17 cellular contexts compared by ENCODE assay signal in the genomic region with DNA sequence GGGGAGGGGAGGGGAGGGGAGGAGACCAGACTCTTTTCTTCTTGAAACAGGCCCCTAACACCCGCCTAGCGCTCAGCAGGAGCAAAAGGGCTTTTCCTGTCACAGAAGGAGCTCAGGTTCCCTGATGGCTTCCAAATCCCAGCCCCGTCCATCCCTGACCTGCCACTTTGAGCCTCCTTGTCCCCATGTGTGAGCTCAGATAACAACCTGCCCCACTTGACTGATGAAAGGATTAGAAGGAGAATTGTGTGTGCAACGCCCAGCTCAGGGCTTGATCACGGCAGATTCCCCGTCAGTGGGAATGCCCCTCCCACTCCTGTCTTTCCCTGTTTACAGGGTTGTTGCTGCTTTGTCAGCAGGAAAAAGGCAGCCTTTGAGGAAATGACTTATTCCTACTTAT. TPM values are rescaled to one million over a fixed set of nuclear protein-coding genes. Genes with fewer than 3 reads are reported as not detected.
A peak's percentile ranks its signal among the peaks of the same experiment; 100 is the strongest.
DNase-seq lines count a peak whose midpoint lies in the region; ATAC-seq and TF ChIP-seq lines count a peak whose summit lies in the region.
"Had no signal": no experiment of that assay in that cellular context is flagged by ENCODE, and none has a peak within 500 bp of the region (broad histone marks: within the 10 kb centered on the region; RNA-seq: fewer than 3 reads in every experiment).

No MANE protein-coding gene starts in this region.

- CTCF ChIA-PET in activated CD4-positive, alpha-beta T cell treated with anti-CD3 and anti-CD28 coated beads, Interleukin-2, amount 10 ng/mL, durations not matched to agents 7 days and 5 days (lab: Charles Lee), result no interaction called here

- POLR2A ChIA-PET in activated CD4-positive, alpha-beta T cell treated with anti-CD3 and anti-CD28 coated beads, Interleukin-2, amount 10 ng/mL, durations not matched to agents 7 days and 5 days (lab: Charles Lee), result no interaction called here

- H3K27ac Mint-ChIP-seq in glutamatergic neuron (ENCODE audit: unreplicated experiment), result peak overlapping the region; percentile 40
- no peak overlapping the region for H3K27ac Mint-ChIP-seq in immature natural killer cell
- H3K27ac Mint-ChIP-seq in activated CD4-positive, alpha-beta T cell treated with anti-CD3 and anti-CD28 coated beads, Interleukin-2, amount 10 ng/mL, durations not matched to agents 7 days and 5 days, result no peak overlapping the region
- H3K27ac Mint-ChIP-seq: activated CD8-positive, alpha-beta T cell treated with anti-CD3 and anti-CD28 coated beads for 36 hours; activated naive CD4-positive, alpha-beta T cell treated with anti-CD3 and anti-CD28 coated beads for 36 hours had no signal

- H3K27me3 Mint-ChIP-seq in glutamatergic neuron (ENCODE audit: unreplicated experiment) (peaks cover 4% of the 10 kb centered on the region), immature natural killer cell (ENCODE audit: low read depth in 3 of 3) (peaks cover 0 to 5% (median 2%) of the 10 kb centered on the region in 3 donors)
- peaks cover 4% of the 10 kb centered on the region for H3K27me3 Mint-ChIP-seq in activated CD4-positive, alpha-beta T cell treated with anti-CD3 and anti-CD28 coated beads, Interleukin-2, amount 10 ng/mL, durations not matched to agents 7 days and 5 days

- no peak for ATAC-seq in HG03108 (IDR thresholded peaks at IDR 0.05; ENCODE audit: unreplicated experiment)
- ATAC-seq: activated CD8-positive, alpha-beta T cell treated with anti-CD3 and anti-CD28 coated beads for 36 hours had no signal

- H3K4me1 Mint-ChIP-seq in glutamatergic neuron (ENCODE audit: low read depth, unreplicated experiment) (peaks cover 22% of the 10 kb centered on the region), immature natural killer cell (no peaks in the 10 kb centered on the region)
- H3K4me1 Mint-ChIP-seq in activated CD4-positive, alpha-beta T cell treated with anti-CD3 and anti-CD28 coated beads, Interleukin-2, amount 10 ng/mL, durations not matched to agents 7 days and 5 days, result no peaks in the 10 kb centered on the region

- TF ChIP-seq CTCF in glutamatergic neuron (IDR thresholded peaks at IDR 0.05; ENCODE audit: partially characterized antibody, unreplicated experiment), result no peak

- no peaks in the 10 kb centered on the region for H3K9me3 Mint-ChIP-seq in glutamatergic neuron (ENCODE audit: unreplicated experiment)
- no peaks in the 10 kb centered on the region for H3K9me3 Mint-ChIP-seq in immature natural killer cell
- no peaks in the 10 kb centered on the region for H3K9me3 Mint-ChIP-seq in activated CD4-positive, alpha-beta T cell treated with anti-CD3 and anti-CD28 coated beads, Interleukin-2, amount 10 ng/mL, durations not matched to agents 7 days and 5 days
- H3K9me3 Mint-ChIP-seq: activated CD8-positive, alpha-beta T cell treated with anti-CD3 and anti-CD28 coated beads for 36 hours; activated naive CD4-positive, alpha-beta T cell treated with anti-CD3 and anti-CD28 coated beads for 36 hours had no signal

- H3K4me3 Mint-ChIP-seq in glutamatergic neuron (ENCODE audit: unreplicated experiment) (no peak overlapping the region), immature natural killer cell (no peak overlapping the region)
- no peak overlapping the region for H3K4me3 Mint-ChIP-seq in activated CD4-positive, alpha-beta T cell treated with anti-CD3 and anti-CD28 coated beads, Interleukin-2, amount 10 ng/mL, durations not matched to agents 7 days and 5 days
- H3K4me3 Mint-ChIP-seq: activated CD8-positive, alpha-beta T cell treated with anti-CD3 and anti-CD28 coated beads for 36 hours; activated naive CD4-positive, alpha-beta T cell treated with anti-CD3 and anti-CD28 coated beads for 36 hours had no signal

- no peaks in the 10 kb centered on the region for H3K36me3 Mint-ChIP-seq in glutamatergic neuron (ENCODE audit: unreplicated experiment)
- no peaks in the 10 kb centered on the region for H3K36me3 Mint-ChIP-seq in immature natural killer cell
- H3K36me3 Mint-ChIP-seq in activated CD4-positive, alpha-beta T cell treated with anti-CD3 and anti-CD28 coated beads, Interleukin-2, amount 10 ng/mL, durations not matched to agents 7 days and 5 days (ENCODE audit: low read depth), result no peaks in the 10 kb centered on the region

- DNase-seq in NCI-H146 (lab: John Stamatoyannopoulos, UW) (peak; percentile 30), NCI-H146 treated with DMSO at 0.1 percent for 48 hours (lab: John Stamatoyannopoulos, UW; ENCODE audit: unreplicated experiment) (no peak), NCI-H69 (lab: John Stamatoyannopoulos, UW) (peak; percentile 87), glutamatergic neuron (no peak), renal cortical epithelial cell (ENCODE audit: low read depth) (peak; percentile 4), immature natural killer cell (no peak)
- DNase-seq in activated CD4-positive, alpha-beta T cell treated with anti-CD3 and anti-CD28 coated beads, Interleukin-2, amount 10 ng/mL, durations not matched to agents 7 days and 5 days, result no peak
- DNase-seq: activated CD8-positive, alpha-beta T cell treated with anti-CD3 and anti-CD28 coated beads for 36 hours; activated naive CD4-positive, alpha-beta T cell treated with anti-CD3 and anti-CD28 coated beads for 36 hours; caudate nucleus; NCI-H1694; T-helper 2 cell had no signal

RNA-seq across cellular contexts. Expression of a gene that starts 5.9 kb away (rescaled TPM):
- total RNA-seq in glutamatergic neuron (ENCODE audit: unreplicated experiment), result not detected
- total RNA-seq in renal cortical epithelial cell, result not detected in 2 replicates
- not detected for polyA plus RNA-seq in immature natural killer cell
- not detected for total RNA-seq in activated CD4-positive, alpha-beta T cell treated with anti-CD3 and anti-CD28 coated beads, Interleukin-2, amount 10 ng/mL, durations not matched to agents 7 days and 5 days
- total RNA-seq: activated CD8-positive, alpha-beta T cell treated with anti-CD3 and anti-CD28 coated beads for 36 hours; activated naive CD4-positive, alpha-beta T cell treated with anti-CD3 and anti-CD28 coated beads for 36 hours had no signal

RNA-seq across cellular contexts. Expression of a gene that starts 23.6 kb away (rescaled TPM):
- total RNA-seq in glutamatergic neuron (ENCODE audit: unreplicated experiment) (0.15 TPM), renal cortical epithelial cell (under 0.01 and 0.10 TPM in 2 replicates)
- polyA plus RNA-seq in immature natural killer cell, result under 1 TPM in 2 of 3 donors, not detected in 1; 0.20 to 0.37 TPM
- 1 to 10 TPM; 1.1 to 1.3 TPM for total RNA-seq in activated CD4-positive, alpha-beta T cell treated with anti-CD3 and anti-CD28 coated beads, Interleukin-2, amount 10 ng/mL, durations not matched to agents 7 days and 5 days
- total RNA-seq: H4, RPMI7951 had no signal

RNA-seq across cellular contexts. Expression of a gene that starts 24.3 kb away (rescaled TPM):
- not detected for total RNA-seq in glutamatergic neuron (ENCODE audit: unreplicated experiment)
- total RNA-seq in renal cortical epithelial cell, result 0.05 TPM in 1 of 2 replicates, not detected in the other
- not detected for polyA plus RNA-seq in immature natural killer cell
- total RNA-seq in activated CD4-positive, alpha-beta T cell treated with anti-CD3 and anti-CD28 coated beads, Interleukin-2, amount 10 ng/mL, durations not matched to agents 7 days and 5 days, result not detected
- total RNA-seq: activated CD8-positive, alpha-beta T cell treated with anti-CD3 and anti-CD28 coated beads for 36 hours; activated naive CD4-positive, alpha-beta T cell treated with anti-CD3 and anti-CD28 coated beads for 36 hours; Caco-2; H4; RPMI7951; ureter had no signal

Comparison
In these comparisons a context has a peak if more than half of its experiments do, and no peak if none do; other contexts are left out.
1. DNase-seq: peak in NCI-H146 (single experiment), NCI-H69 (single experiment) and renal cortical epithelial cell (single experiment); none in NCI-H146 treated with DMSO at 0.1 percent for 48 hours (single experiment), glutamatergic neuron (single experiment), immature natural killer cell (0 of 3) and activated CD4-positive, alpha-beta T cell treated with anti-CD3 and anti-CD28 coated beads, Interleukin-2, amount 10 ng/mL, durations not matched to agents 7 days and 5 days (single experiment).